9 cellular contexts compared by ENCODE assay signal in genomic region chr17:49514374-49514738, GRCh38. TPM values are rescaled to one million over a fixed set of nuclear protein-coding genes. Genes with fewer than 3 reads are reported as not detected.
DNase-seq lines count a peak whose midpoint lies in the region; ATAC-seq and TF ChIP-seq lines count a peak whose summit lies in the region.
"Had no signal": no experiment of that assay in that cellular context is flagged by ENCODE, and none has a peak within 500 bp of the region (broad histone marks: within the 10 kb centered on the region; RNA-seq: fewer than 3 reads in every experiment).

No MANE protein-coding gene starts in this region.

- H3K4me3 ChIP-seq in cardiac fibroblast (replicated peaks in 1 of 2; ENCODE audit: low read depth in 2 of 2, low read length in 2 of 2), result no peak overlapping the region
- H3K4me3 ChIP-seq in right lobe of liver, result no peak overlapping the region
- no peak overlapping the region for H3K4me3 ChIP-seq in vagina

- H3K9me3 ChIP-seq in right lobe of liver, result no peaks in the 10 kb centered on the region
- H3K9me3 ChIP-seq in vagina, result no peaks in the 10 kb centered on the region

- DNase-seq in NCI-H2171 treated with DMSO at 0.1 percent for 48 hours (lab: John Stamatoyannopoulos, UW) (peak; percentile 38), NCI-H2171 (lab: John Stamatoyannopoulos, UW) (no peak), cardiac fibroblast (ENCODE audit: low read depth in 2 of 2) (peak; percentile 26 to 55), right lobe of liver (no peak), vagina (ENCODE audit: extremely low spot score in 2 of 2) (no peak), NCI-H2196 treated with DMSO at 0.1 percent for 48 hours (lab: John Stamatoyannopoulos, UW; ENCODE audit: unreplicated experiment) (no peak)
- DNase-seq: activated CD4-positive, CD25-positive, alpha-beta regulatory T cell had no signal

- TF ChIP-seq CTCF in cardiac fibroblast (IDR thresholded peaks at IDR 0.05; ENCODE audit: low read depth, low read length), result peak; percentile 48
- no peak for TF ChIP-seq CTCF in right lobe of liver (IDR thresholded peaks at IDR 0.05)
- no peak for TF ChIP-seq CTCF in vagina (IDR thresholded peaks at IDR 0.05)

- intact Hi-C loops in right lobe of liver (cut with DNase I) (no loop called here), vagina (cut with DNase I) (no loop called here)

- WGBS in right lobe of liver (ENCODE audit: insufficient coverage, low coverage, low lambda C conversion rate, missing lambda C conversion rate), result no CpG with 5 or more reads among the region's 3 CpGs

- TF ChIP-seq POLR2A in right lobe of liver (IDR thresholded peaks at IDR 0.05) (no peak), vagina (IDR thresholded peaks at IDR 0.05) (no peak)

- H3K27me3 ChIP-seq in right lobe of liver, result no peaks in the 10 kb centered on the region
- H3K27me3 ChIP-seq in vagina, result no peaks in the 10 kb centered on the region

- peak overlapping the region; percentile 64 to 90 (median 67) for H3K27ac ChIP-seq in right lobe of liver
- H3K27ac ChIP-seq in vagina, result peak overlapping the region; percentile 88

- H3K4me1 ChIP-seq in right lobe of liver, result peaks cover 0 to 17% (median 10%) of the 10 kb centered on the region in 4 donors
- peaks cover 28% of the 10 kb centered on the region for H3K4me1 ChIP-seq in vagina

- no peaks in the 10 kb centered on the region for H3K36me3 ChIP-seq in right lobe of liver
- no peaks in the 10 kb centered on the region for H3K36me3 ChIP-seq in vagina

- ATAC-seq in right lobe of liver (no peak), GM19351 (IDR thresholded peaks at IDR 0.05; ENCODE audit: unreplicated experiment) (no peak), HG03025 (IDR thresholded peaks at IDR 0.05; ENCODE audit: low FRiP score, unreplicated experiment) (no peak)

RNA-seq across cellular contexts. Expression of gene NGFR, which starts 19.3 kb away (rescaled TPM):
- 1 to 10 TPM; 3.1 to 9.4 (median 6.8) TPM for total RNA-seq in right lobe of liver
- total RNA-seq in vagina, result 41.7 TPM

Comparison
In these comparisons a context has a peak if more than half of its experiments do, and no peak if none do; other contexts are left out.
1. DNase-seq: peak in NCI-H2171 treated with DMSO at 0.1 percent for 48 hours (single experiment) and cardiac fibroblast (2 of 2); none in NCI-H2171 (single experiment), right lobe of liver (0 of 3), vagina (0 of 2) and NCI-H2196 treated with DMSO at 0.1 percent for 48 hours (single experiment).